26 cellular contexts compared by ENCODE assay signal in genomic region chr12:75439048-75439447, GRCh38. TPM values are rescaled to one million over a fixed set of nuclear protein-coding genes. Genes with fewer than 3 reads are reported as not detected.
A peak's percentile ranks its signal among the peaks of the same experiment; 100 is the strongest.
DNase-seq lines count a peak whose midpoint lies in the region; ATAC-seq, FAIRE-seq and TF ChIP-seq lines count a peak whose summit lies in the region.
"Had no signal": no experiment of that assay in that cellular context is flagged by ENCODE, and none has a peak within 500 bp of the region (broad histone marks: within the 10 kb centered on the region; RNA-seq: fewer than 3 reads in every experiment).

No MANE protein-coding gene starts in this region.

- H3K9ac ChIP-seq in astrocyte (ENCODE audit: low read length) = no peak overlapping the region
- H3K9ac ChIP-seq in keratinocyte (ENCODE audit: control insufficient read depth, extremely low read depth, insufficient read depth, low read length) = no peak overlapping the region

- H3K4me2 ChIP-seq in astrocyte (ENCODE audit: low read length) (no peak overlapping the region), keratinocyte (ENCODE audit: control insufficient read depth, extremely low read depth, insufficient read depth, low read depth, low read length) (no peak overlapping the region)

- no peaks in the 10 kb centered on the region for H3K4me1 ChIP-seq in astrocyte (ENCODE audit: insufficient read depth, low read length)
- H3K4me1 ChIP-seq in keratinocyte (ENCODE audit: control insufficient read depth, extremely low read depth, insufficient read depth, low read length) = peaks cover 10% of the 10 kb centered on the region
- H3K4me1 ChIP-seq: SJCRH30 had no signal

- no peak overlapping the region for H3K4me3 Mint-ChIP-seq in astrocyte (ENCODE audit: unreplicated experiment)
- H3K4me3 Mint-ChIP-seq: CD8-positive, alpha-beta T cell had no signal

- H3K36me3 ChIP-seq in astrocyte (ENCODE audit: insufficient read depth, low read length) (no peaks in the 10 kb centered on the region), keratinocyte (ENCODE audit: control insufficient read depth in 2 of 2, extremely low read depth in 1 of 2, insufficient read depth in 2 of 2, low read length in 2 of 2) (no peaks in the 10 kb centered on the region)
- H3K36me3 ChIP-seq: SJCRH30 had no signal

- peaks cover 7% of the 10 kb centered on the region for H3K4me1 Mint-ChIP-seq in astrocyte (ENCODE audit: low read depth, unreplicated experiment)

- H3K27me3 ChIP-seq in astrocyte (ENCODE audit: insufficient read depth, low read length) (no peaks in the 10 kb centered on the region), keratinocyte (ENCODE audit: control insufficient read depth, extremely low read depth, insufficient read depth, low read length) (no peaks in the 10 kb centered on the region)
- H3K27me3 ChIP-seq: SJCRH30 had no signal

- H3K9me3 Mint-ChIP-seq in astrocyte (ENCODE audit: unreplicated experiment) = peaks cover 16% of the 10 kb centered on the region

- H3K79me2 ChIP-seq in astrocyte (ENCODE audit: insufficient read depth, low read length) = no peaks in the 10 kb centered on the region
- no peaks in the 10 kb centered on the region for H3K79me2 ChIP-seq in keratinocyte (ENCODE audit: control insufficient read depth, insufficient read depth, low read length)

- no peak overlapping the region for H2AFZ ChIP-seq in astrocyte (ENCODE audit: low read depth, low read length)
- no peak overlapping the region for H2AFZ ChIP-seq in keratinocyte (ENCODE audit: control insufficient read depth, low read length)

- no peak overlapping the region for H3K27ac ChIP-seq in astrocyte (ENCODE audit: low read depth, low read length)
- no peak overlapping the region for H3K27ac ChIP-seq in keratinocyte (ENCODE audit: control insufficient read depth, insufficient read depth, low read length)
- no peak overlapping the region for H3K27ac ChIP-seq in substantia nigra (ENCODE audit: low read depth, low read length, poor library complexity, severe bottlenecking)
- H3K27ac ChIP-seq: C4-2B, SJCRH30 had no signal

- FAIRE-seq in astrocyte (lab: Jason Lieb, UNC) (peak; percentile 73), keratinocyte (lab: Jason Lieb, UNC) (peak; percentile 23)
- FAIRE-seq: GM12878 had no signal

- no peaks in the 10 kb centered on the region for H3K36me3 Mint-ChIP-seq in astrocyte (ENCODE audit: low read depth, unreplicated experiment)
- H3K36me3 Mint-ChIP-seq: CD8-positive, alpha-beta T cell had no signal

- no peak overlapping the region for H3K4me3 ChIP-seq in astrocyte (ENCODE audit: insufficient read depth, low read depth, low read length)
- H3K4me3 ChIP-seq in keratinocyte (ENCODE audit: control insufficient read depth in 2 of 3, extremely low read depth in 1 of 3, insufficient read depth in 2 of 3, low read depth in 1 of 3, low read length in 3 of 3) = no peak overlapping the region
- H3K4me3 ChIP-seq: GM12878, SJCRH30 had no signal

- H3K9me3 ChIP-seq in astrocyte (ENCODE audit: insufficient read depth, low read depth, low read length) = no peaks in the 10 kb centered on the region
- no peaks in the 10 kb centered on the region for H3K9me3 ChIP-seq in keratinocyte (ENCODE audit: control insufficient read depth, low read depth, low read length)
- H3K9me3 ChIP-seq: SJCRH30 had no signal

- H3K9me1 ChIP-seq in keratinocyte (ENCODE audit: control insufficient read depth, extremely low read depth, insufficient read depth, low read length) = no peaks in the 10 kb centered on the region

- H4K20me1 ChIP-seq in astrocyte (ENCODE audit: insufficient read depth, low read length) (no peaks in the 10 kb centered on the region), keratinocyte (ENCODE audit: control insufficient read depth, extremely low read depth, insufficient read depth, low read length) (no peaks in the 10 kb centered on the region)

- ATAC-seq in HG03108 (IDR thresholded peaks at IDR 0.05; ENCODE audit: unreplicated experiment) = no peak
- ATAC-seq: PC-3, Right ventricle myocardium inferior had no signal

- DNase-seq in AG08396 (ENCODE audit: low spot score) (peak; percentile 18), HCEC 1CT (peak; percentile 20), astrocyte (ENCODE audit: low read depth) (peak; percentile 36), keratinocyte (ENCODE audit: low read depth, low spot score) (no peak), SW480 (ENCODE audit: low spot score) (no peak), substantia nigra (lab: John Stamatoyannopoulos, UW) (no peak), middle frontal gyrus (ENCODE audit: extremely low spot score, low spot score) (no peak)
- DNase-seq: 8988T; ACHN; Caco-2; DMS 273 treated with DMSO at 0.1 percent for 48 hours; DMS79 treated with DMSO at 0.1 percent for 48 hours; KG1; MM.1S; NCI-H2029; NCI-H446; NCI-H524 treated with DMSO at 0.1 percent for 48 hours; NCI-H82; NK-92 treated with Interleukin-12 subunit alpha and Interleukin-12 subunit beta, amount 100 ng/mL, for 24 hours; PC-3; SJCRH30 had no signal

- dilution Hi-C loops in keratinocyte (cut with MboI; ENCODE audit: extremely low pct_ligation_motif_present, low sequenced_read_pairs) = no loop called here

- no peaks in the 10 kb centered on the region for H3K27me3 Mint-ChIP-seq in astrocyte (ENCODE audit: low read depth, unreplicated experiment)

- TF ChIP-seq CTCF in astrocyte (IDR thresholded peaks at IDR 0.05; ENCODE audit: insufficient read depth, low read depth, low read length) (no peak), keratinocyte (optimal IDR thresholded peaks at IDR 0.05 in 1 of 3, IDR thresholded peaks at IDR 0.05 in 1 of 3, conservative IDR thresholded peaks at IDR 0.05 in 1 of 3; ENCODE audit: extremely low read depth in 1 of 3, insufficient read depth in 2 of 3, low read length in 3 of 3) (no peak)

- no peak overlapping the region for H3K27ac Mint-ChIP-seq in astrocyte (ENCODE audit: unreplicated experiment)
- H3K27ac Mint-ChIP-seq: CD8-positive, alpha-beta T cell had no signal

RNA-seq across cellular contexts. Expression of gene GLIPR1, which starts 41.5 kb away (rescaled TPM):
- total RNA-seq in astrocyte = 220 and 232 TPM in 2 replicates
- polyA plus RNA-seq in keratinocyte = 6.3 to 18.1 TPM (median 10.2 TPM) in 3 replicates
- polyA plus RNA-seq in keratinocyte (2011; ENCODE audit: low read depth) = not detected
- polyA plus RNA-seq in keratinocyte (2011; cell fraction: cytosol; rRNA removed) = 8.3 and 12.6 TPM in 2 replicates
- polyA plus RNA-seq in keratinocyte (2011; cell fraction: nucleus; rRNA removed) = 17.7 and 22.7 TPM in 2 replicates
- polyA plus RNA-seq in keratinocyte (2012; ENCODE audit: low replicate concordance) = 0.48 and 4.4 TPM in 2 replicates
- 5.9 to 21.3 TPM (median 8.7 TPM) in 3 replicates for polyA minus RNA-seq in keratinocyte
- 9.6 TPM for polyA minus RNA-seq in keratinocyte (2011; cell fraction: cytosol; rRNA and poly(A)+ RNA removed)
- 5.4 and 16.2 TPM in 2 replicates for polyA minus RNA-seq in keratinocyte (2011; cell fraction: nucleus; rRNA and poly(A)+ RNA removed)

RNA-seq across cellular contexts. Expression of gene GLIPR1L2, which starts 48.2 kb away (rescaled TPM):
- 0.14 and 0.25 TPM in 2 replicates for total RNA-seq in astrocyte
- polyA plus RNA-seq in keratinocyte = 0.29 to 0.66 TPM (median 0.41 TPM) in 3 replicates
- polyA plus RNA-seq in keratinocyte (2011; ENCODE audit: low read depth) = 0.72 TPM
- polyA plus RNA-seq in keratinocyte (2011; cell fraction: cytosol; rRNA removed) = 0.35 and 0.38 TPM in 2 replicates
- 0.48 and 0.51 TPM in 2 replicates for polyA plus RNA-seq in keratinocyte (2011; cell fraction: nucleus; rRNA removed)
- 0.23 and 0.85 TPM in 2 replicates for polyA plus RNA-seq in keratinocyte (2012; ENCODE audit: low replicate concordance)
- polyA minus RNA-seq in keratinocyte = 0.22 to 0.43 TPM in 2 of 3 replicates, not detected in the other
- polyA minus RNA-seq in keratinocyte (2011; cell fraction: cytosol; rRNA and poly(A)+ RNA removed) = not detected
- polyA minus RNA-seq in keratinocyte (2011; cell fraction: nucleus; rRNA and poly(A)+ RNA removed) = 0.21 and 0.93 TPM in 2 replicates
- total RNA-seq: Caco-2; CD8-positive, alpha-beta T cell; PC-3; SJCRH30 had no signal

Comparison
In these comparisons a context has a peak if more than half of its experiments do, and no peak if none do; other contexts are left out.
1. DNase-seq: peak in AG08396 (single experiment), HCEC 1CT (single experiment) and astrocyte (single experiment); none in keratinocyte (single experiment), SW480 (single experiment), substantia nigra (0 of 49) and middle frontal gyrus (single experiment).